7 cellular contexts compared by ENCODE assay signal in the genomic region with DNA sequence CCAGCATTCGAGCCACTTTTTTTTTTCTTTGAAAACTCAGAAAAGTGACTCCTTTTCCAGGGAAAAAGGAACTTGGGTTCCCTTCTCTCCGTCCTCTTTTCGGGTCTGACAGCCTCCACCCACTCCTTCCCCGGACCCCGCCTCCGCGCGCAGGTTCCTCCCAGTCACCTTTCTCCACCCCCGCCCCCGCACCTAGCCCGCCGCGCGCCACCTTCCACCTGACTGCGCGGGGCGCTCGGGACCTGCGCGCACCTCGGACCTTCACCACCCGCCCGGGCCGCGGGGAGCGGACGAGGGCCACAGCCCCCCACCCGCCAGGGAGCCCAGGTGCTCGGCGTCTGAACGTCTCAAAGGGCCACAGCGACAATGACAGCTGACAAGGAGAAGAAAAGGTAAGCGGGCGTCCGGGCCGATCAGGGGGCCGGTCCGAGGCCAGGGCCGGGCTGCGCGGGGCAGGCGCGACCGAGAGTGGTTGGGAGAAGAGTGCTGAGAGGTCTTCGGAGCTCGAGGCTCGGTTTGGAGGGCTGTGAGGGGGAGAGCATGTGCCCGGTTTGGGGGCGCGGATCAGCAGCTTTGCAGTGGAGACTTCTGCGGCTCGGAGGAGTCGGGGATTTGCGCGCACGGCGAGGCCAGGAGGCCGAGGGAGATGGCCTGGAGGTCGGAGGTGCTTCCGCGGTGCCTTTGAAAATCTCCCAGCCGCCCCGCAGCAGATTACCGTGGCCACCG. TPM values are rescaled to one million over a fixed set of nuclear protein-coding genes. Genes with fewer than 3 reads are reported as not detected.
DNase-seq lines count a peak whose midpoint lies in the region; ATAC-seq, FAIRE-seq and TF ChIP-seq lines count a peak whose summit lies in the region.

No MANE protein-coding gene starts in this region.

- H3K79me2 ChIP-seq in OCI-LY7 (ENCODE audit: insufficient read depth, low read depth, low read length) (no peaks in the 10 kb centered on the region), trophoblast cell (ENCODE audit: control insufficient read depth, insufficient read depth, low read length, poor library complexity) (peaks cover 46% of the 10 kb centered on the region)

- H3K4me1 ChIP-seq in OCI-LY7 (ENCODE audit: insufficient read depth, low read length, poor library complexity, severe bottlenecking), result no peaks in the 10 kb centered on the region
- peaks cover 9 to 13% of the 10 kb centered on the region in 2 experiments for H3K4me1 ChIP-seq in trophoblast cell (ENCODE audit: control insufficient read depth in 1 of 2, insufficient read depth in 2 of 2, low read length in 2 of 2)

- no peak for DNase-seq in OCI-LY7 (ENCODE audit: low spot score)
- peak; percentile 56 for DNase-seq in activated effector memory CD4-positive, alpha-beta T cell treated with Interleukin-2 at 50 U/mL for 16 hours
- DNase-seq in glomerular visceral epithelial cell (ENCODE audit: extremely low spot score), result peak; percentile 45
- DNase-seq in trophoblast cell, result peak; percentile 77 to 79
- DNase-seq in urothelium cell line (ENCODE audit: low spot score), result peak; percentile 70

- H3K27ac ChIP-seq in OCI-LY7 (ENCODE audit: low read depth, low read length, poor library complexity, severe bottlenecking), result no peak overlapping the region
- peak overlapping the region; percentile 79 for H3K27ac ChIP-seq in trophoblast cell (ENCODE audit: low read depth, low read length)

- no CpG with 5 or more reads among the region's 65 CpGs for whole genome bisulfite sequencing in trophoblast cell (ENCODE audit: extremely low coverage, insufficient coverage, insufficient read length)

- H3K18ac ChIP-seq in trophoblast cell (ENCODE audit: low read length), result peak overlapping the region; percentile 91

- H3K79me1 ChIP-seq in trophoblast cell (ENCODE audit: low read length), result peaks cover 42% of the 10 kb centered on the region

- H3K23ac ChIP-seq in trophoblast cell (ENCODE audit: low read length), result no peak overlapping the region

- H4K8ac ChIP-seq in trophoblast cell (ENCODE audit: low read depth, low read length), result peak overlapping the region; percentile 48

- ATAC-seq in GM18861 (IDR thresholded peaks at IDR 0.05; ENCODE audit: unreplicated experiment) (peak; percentile 16), HG02970 (IDR thresholded peaks at IDR 0.05; ENCODE audit: low FRiP score, unreplicated experiment) (peak; percentile 28)

- H2AFZ ChIP-seq in OCI-LY7 (ENCODE audit: low read length), result 0 out of 2 replicates have a peak overlapping the region, but pooled peaks have one; percentile 21
- no peak overlapping the region for H2AFZ ChIP-seq in trophoblast cell (ENCODE audit: insufficient read depth, low read length, poor library complexity)

- peak overlapping the region; percentile 74 for H4K91ac ChIP-seq in trophoblast cell (ENCODE audit: low read depth, low read length)

- peak overlapping the region; percentile 1 for H2AK5ac ChIP-seq in trophoblast cell (ENCODE audit: low read length)

- no peaks in the 10 kb centered on the region for H4K20me1 ChIP-seq in OCI-LY7 (ENCODE audit: insufficient read depth, low read length)

- peak overlapping the region; percentile 78 for H2BK120ac ChIP-seq in trophoblast cell (ENCODE audit: insufficient read depth, low read length, poor library complexity)

- no peaks in the 10 kb centered on the region for H3K27me3 ChIP-seq in trophoblast cell (ENCODE audit: insufficient read depth, low read length)

- H4K12ac ChIP-seq in trophoblast cell (ENCODE audit: low read depth, low read length), result peak overlapping the region; percentile 19

- no peaks in the 10 kb centered on the region for H3K9me3 ChIP-seq in OCI-LY7 (ENCODE audit: low read length)
- no peaks in the 10 kb centered on the region for H3K9me3 ChIP-seq in trophoblast cell (ENCODE audit: insufficient read depth, low read depth, low read length)

- no TSS peak for BruUV-seq in OCI-LY7 (replicated peaks; lab: Mats Ljungman, UMichigan)

- peak overlapping the region; percentile 86 for H2BK5ac ChIP-seq in trophoblast cell (ENCODE audit: low read depth, low read length, poor library complexity)

- H3K36me3 ChIP-seq in OCI-LY7 (ENCODE audit: insufficient read depth, low read length) (no peaks in the 10 kb centered on the region), trophoblast cell (ENCODE audit: control insufficient read depth in 1 of 2, insufficient read depth in 2 of 2, low read length in 2 of 2) (peaks cover 14 to 19% of the 10 kb centered on the region in 2 experiments)

- intact Hi-C loops in OCI-LY7 (cut with micrococcal nuclease; ENCODE audit: unreplicated experiment), result no loop called here

- H3K4me2 ChIP-seq in OCI-LY7 (ENCODE audit: low read length) (peak overlapping the region; percentile 60), trophoblast cell (ENCODE audit: low read length) (peak overlapping the region; percentile 81)

- H3K9me2 ChIP-seq in OCI-LY7 (ENCODE audit: insufficient read depth, low read length), result no peaks in the 10 kb centered on the region

- no peak for TF ChIP-seq CTCF in OCI-LY7 (conservative IDR thresholded peaks at IDR 0.05; ENCODE audit: low read length)

- peak overlapping the region; percentile 92 for H3K9ac ChIP-seq in trophoblast cell (ENCODE audit: low read length)

- H3K4ac ChIP-seq in trophoblast cell (ENCODE audit: low read depth, low read length), result peak overlapping the region; percentile 98

- H3K4me3 ChIP-seq in OCI-LY7 (ENCODE audit: low read depth, low read length, poor library complexity, severe bottlenecking) (peak overlapping the region; percentile 52), trophoblast cell (ENCODE audit: low read depth, low read length) (peak overlapping the region; percentile 91)

- peak overlapping the region; percentile 96 for H3K14ac ChIP-seq in trophoblast cell (ENCODE audit: low read length)

- no peak overlapping the region for H2BK12ac ChIP-seq in trophoblast cell (ENCODE audit: low read length)

- POLR2A ChIA-PET in OCI-LY7 (lab: Charles Lee), result no interaction called here

- FAIRE-seq in urothelium cell line (lab: Jason Lieb, UNC), result no peak

- CTCF ChIA-PET in OCI-LY7 (lab: Charles Lee; ENCODE audit: unreplicated experiment), result no interaction called here

RNA-seq across cellular contexts. Expression of a gene that starts 0.5 kb away (rescaled TPM):
- not detected in 2 replicates for total RNA-seq in OCI-LY7 (2014; rRNA removed; shearing (Covaris generic))
- total RNA-seq in OCI-LY7 (2022), result 0.74 TPM in 1 of 2 replicates, not detected in the other
- 1,165 and 1,253 TPM in 2 replicates for polyA plus RNA-seq in trophoblast cell (2013)
